In the genomic region with DNA sequence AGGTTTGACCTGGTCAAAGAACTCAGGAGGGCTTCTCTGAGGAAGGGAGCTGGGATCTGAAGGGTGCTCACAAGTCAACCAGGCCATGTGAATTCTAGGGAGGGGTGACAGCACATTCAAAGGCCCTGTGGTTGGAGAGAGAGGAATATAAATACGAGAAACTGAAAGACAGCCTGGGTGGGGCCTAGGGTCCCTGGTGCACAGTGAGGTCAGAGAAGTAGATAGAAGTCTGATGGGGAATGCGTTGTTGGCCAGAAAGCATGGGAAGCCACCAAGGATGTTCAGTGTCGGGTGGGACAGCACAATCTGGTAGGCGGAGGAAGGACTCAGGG, we compare ENCODE assay signal across 20 cellular contexts.
"Had no signal": no experiment of that assay in that cellular context is flagged by ENCODE, and none has a peak within 500 bp of the region (broad histone marks: within the 10 kb centered on the region; RNA-seq: fewer than 3 reads in every experiment).

No MANE protein-coding gene starts in this region.

- H3K27me3 ChIP-seq: dorsolateral prefrontal cortex, hepatocyte, ovary, suprapubic skin, thyroid gland, upper lobe of left lung, uterus had no signal

- H3K4me1 ChIP-seq: left ventricle myocardium inferior, upper lobe of left lung, uterus had no signal

- H3K4me2 ChIP-seq: hepatocyte had no signal

- H3K4me3 ChIP-seq: coronary artery, dorsolateral prefrontal cortex, hepatocyte, left ventricle myocardium inferior, lung, ovary, suprapubic skin, thyroid gland, upper lobe of left lung, uterus had no signal

- DNase-seq: dorsolateral prefrontal cortex; effector CD8-positive, alpha-beta T cell; head of caudate nucleus; kidney; left cardiac atrium; left ventricle myocardium inferior; naive B cell; ovary; right cardiac atrium; small intestine; stimulated activated CD4-positive, alpha-beta T cell treated with anti-CD3 and anti-CD28 coated beads, Interleukin-12 subunit alpha, Interleukin-12 subunit beta, amount 100 ng/mL, for 4 hours; stimulated activated naive CD4-positive, alpha-beta T cell treated with Interleukin-2 at 50 U/mL for 16 hours; thyroid gland; upper lobe of left lung; uterus had no signal

- H3K36me3 ChIP-seq: ovary, uterus had no signal

- H3K9me3 ChIP-seq: ovary, thyroid gland, uterus had no signal

- H3K27me3 Mint-ChIP-seq: naive B cell had no signal

- H3K4me3 Mint-ChIP-seq: nephron had no signal

- H3K27ac ChIP-seq: coronary artery, hepatocyte, left ventricle myocardium inferior, ovary, suprapubic skin, upper lobe of left lung, uterus had no signal

- ATAC-seq: left cardiac atrium, right cardiac atrium had no signal
